In genomic region chr19:12546903-12547302, GRCh38 we compare ENCODE assay signal across 1 cellular context.
TF ChIP-seq lines count a peak whose summit lies in the region.

No MANE protein-coding gene starts in this region.

TF ChIP-seq in K562, 482 proteins besides CTCF, POLR2A, EP300 and RAD21:
- TF ChIP-seq THAP12 (CRISPR knock-in tag; IDR thresholded peaks at IDR 0.05) (no peak), SIRT6 (IDR thresholded peaks at IDR 0.05; ENCODE audit: low read depth, low read length) (no peak), POLR2B (IDR thresholded peaks at IDR 0.05; ENCODE audit: low read depth, partially characterized antibody) (no peak), SNRNP70 (optimal IDR thresholded peaks at IDR 0.05; ENCODE audit: low read depth, low read length) (no peak), NR4A1 (CRISPR knock-in tag; IDR thresholded peaks at IDR 0.05) (no peak), NR4A1 (tag; IDR thresholded peaks at IDR 0.05) (no peak), MYBL2 (IDR thresholded peaks at IDR 0.05; ENCODE audit: low read depth) (no peak), MYBL2 (CRISPR knock-in tag; IDR thresholded peaks at IDR 0.05; ENCODE audit: borderline replicate concordance) (no peak), ZBTB17 (CRISPR knock-in tag; IDR thresholded peaks at IDR 0.05) (no peak), TRIM28 (IDR thresholded peaks at IDR 0.05) (no peak), CSDE1 (IDR thresholded peaks at IDR 0.05) (no peak), ARHGAP35 (IDR thresholded peaks at IDR 0.05; ENCODE audit: partially characterized antibody) (no peak), U2AF2 (optimal IDR thresholded peaks at IDR 0.05; ENCODE audit: low read depth, low read length) (no peak), RBFOX2 (IDR thresholded peaks at IDR 0.05; ENCODE audit: low read depth, low read length) (0 out of 2 replicates have a peak, but pooled peaks have one; percentile 18), TEAD4 (IDR thresholded peaks at IDR 0.05; ENCODE audit: low read length) (no peak), TEAD4 (CRISPR knock-in tag; IDR thresholded peaks at IDR 0.05; ENCODE audit: borderline replicate concordance) (no peak), ZNF121 (CRISPR knock-in tag; conservative IDR thresholded peaks at IDR 0.05) (peak; percentile 71), ZNF584 (CRISPR knock-in tag; IDR thresholded peaks at IDR 0.05; ENCODE audit: low read depth) (no peak), PHTF2 (CRISPR knock-in tag; IDR thresholded peaks at IDR 0.05) (no peak), STAT5A (IDR thresholded peaks at IDR 0.05; ENCODE audit: borderline replicate concordance, low read length) (no peak), ZKSCAN1 (IDR thresholded peaks at IDR 0.05; ENCODE audit: low read depth, low read length) (no peak), ZNF431 (CRISPR knock-in tag; IDR thresholded peaks at IDR 0.05) (no peak), BCOR (IDR thresholded peaks at IDR 0.05) (0 out of 2 replicates have a peak, but pooled peaks have one; percentile 8), SMAD4 (CRISPR knock-in tag; conservative IDR thresholded peaks at IDR 0.05) (no peak), CBX5 (IDR thresholded peaks at IDR 0.05; ENCODE audit: borderline replicate concordance, low read depth) (no peak), E2F4 (CRISPR knock-in tag; IDR thresholded peaks at IDR 0.05; ENCODE audit: low read depth) (no peak), ZHX1 (conservative IDR thresholded peaks at IDR 0.05; ENCODE audit: low read length) (no peak), NKRF (IDR thresholded peaks at IDR 0.05; ENCODE audit: borderline replicate concordance) (no peak), ELK3 (CRISPR knock-in tag; IDR thresholded peaks at IDR 0.05) (no peak), RERE (CRISPR knock-in tag; IDR thresholded peaks at IDR 0.05; ENCODE audit: borderline replicate concordance) (no peak), ZNF395 (CRISPR knock-in tag; IDR thresholded peaks at IDR 0.05) (no peak), NR2C1 (IDR thresholded peaks at IDR 0.05) (peak; percentile 62), NR2C1 (tag; IDR thresholded peaks at IDR 0.05) (no peak), ZNF592 (IDR thresholded peaks at IDR 0.05) (no peak)
